ENCODE assay signal across 1 cellular context in the genomic region with DNA sequence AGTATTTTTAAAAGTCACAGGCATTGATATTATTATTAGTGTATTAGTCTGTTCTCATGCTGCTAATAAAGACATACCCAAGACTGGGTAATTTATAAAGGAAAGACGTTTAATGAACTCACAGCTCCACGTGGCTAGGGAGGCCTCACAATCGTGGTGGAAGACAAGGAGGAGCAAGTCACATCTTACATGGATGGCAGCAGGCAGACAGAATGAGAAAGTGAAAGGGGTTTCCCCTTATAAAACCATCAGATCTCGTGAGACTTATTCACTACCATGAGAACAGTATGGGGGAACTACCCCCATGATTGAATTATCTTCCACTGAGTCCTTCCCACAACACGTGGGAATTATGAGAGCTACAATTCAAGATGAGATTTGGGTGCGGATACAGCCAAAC. TPM values are rescaled to one million over a fixed set of nuclear protein-coding genes. Genes with fewer than 3 reads are reported as not detected.
"Had no signal": no experiment of that assay in that cellular context is flagged by ENCODE, and none has a peak within 500 bp of the region (broad histone marks: within the 10 kb centered on the region; RNA-seq: fewer than 3 reads in every experiment).

No MANE protein-coding gene starts in this region.

RNA-seq across cellular contexts. Expression of a gene that starts 9.1 kb away (rescaled TPM):
- polyA plus RNA-seq: GM23338 had no signal
